ENCODE assay signal across 11 cellular contexts in the genomic region with DNA sequence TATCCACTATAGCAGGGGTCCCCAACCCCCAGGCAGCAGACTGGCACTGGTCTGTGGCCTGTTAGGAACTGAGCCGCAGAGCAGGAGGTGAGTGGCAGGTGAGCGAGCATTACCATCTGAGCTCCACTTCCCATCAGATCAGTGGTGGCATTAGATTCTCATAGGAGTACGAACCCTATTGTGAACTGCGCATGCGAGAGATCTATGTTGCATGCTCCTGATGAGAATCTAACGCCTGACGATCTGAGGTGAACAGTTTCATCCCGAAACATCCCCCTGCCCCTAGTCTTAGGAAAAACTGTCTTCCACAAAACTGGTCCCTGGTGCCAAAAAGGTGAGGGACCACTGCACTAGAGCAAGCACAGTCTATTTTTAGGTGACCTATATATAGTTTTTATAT. TPM values are rescaled to one million over a fixed set of nuclear protein-coding genes. Genes with fewer than 3 reads are reported as not detected.
"Had no signal": no experiment of that assay in that cellular context is flagged by ENCODE, and none has a peak within 500 bp of the region (broad histone marks: within the 10 kb centered on the region; RNA-seq: fewer than 3 reads in every experiment).

No MANE protein-coding gene starts in this region.

- H3K9ac ChIP-seq: GM23248 had no signal

- DNase-seq: GM23248, GOT3, H7, H9, HCEC 1CT, HFFc6 had no signal

- H3K4me3 Mint-ChIP-seq: GM23338, H9, HFFc6 had no signal

- H3K27ac Mint-ChIP-seq: GM23338, HFFc6 had no signal

- H2AFZ ChIP-seq: GM23248, GM23338 had no signal

- FAIRE-seq: H1, H54 had no signal

- H3K9me3 Mint-ChIP-seq: GM23338, H9, HFFc6 had no signal

- H3K9me3 ChIP-seq: HAP-1 had no signal

- H3K4me1 ChIP-seq: HAP-1 had no signal

- H3K4me2 ChIP-seq: GM23338 had no signal

- H3K4me1 Mint-ChIP-seq: GM23338 had no signal

- ATAC-seq: GM23338, HCT116 had no signal

- H3K36me3 ChIP-seq: HAP-1 had no signal

- H3K4me3 ChIP-seq: GM23248, GM23338, HAP-1 had no signal

- H3K27ac ChIP-seq: GM23248 had no signal

RNA-seq across cellular contexts. Expression of a gene that starts 23.6 kb away (rescaled TPM):
- total RNA-seq: GM23248, GM23338, H1, H7, H9, HFFc6 had no signal
- polyA plus RNA-seq: GM23248, GM23338, H1 had no signal
